In genomic region chr1:59751801-59752200, GRCh38 we compare ENCODE assay signal across 15 cellular contexts.
DNase-seq lines count a peak whose midpoint lies in the region; ATAC-seq, FAIRE-seq and TF ChIP-seq lines count a peak whose summit lies in the region.
"Had no signal": no experiment of that assay in that cellular context is flagged by ENCODE, and none has a peak within 500 bp of the region (broad histone marks: within the 10 kb centered on the region; RNA-seq: fewer than 3 reads in every experiment).

No MANE protein-coding gene starts in this region.

- POLR2A ChIA-PET in IMR-90 (lab: Charles Lee; ENCODE audit: unreplicated experiment) = no interaction called here

- H3K4me3 ChIP-seq in IMR-90 (ENCODE audit: insufficient read depth, low read depth, low read length) (no peak overlapping the region), astrocyte (ENCODE audit: insufficient read depth, low read depth, low read length) (no peak overlapping the region), fibroblast of mammary gland (ENCODE audit: control insufficient read depth, low read depth, low read length) (no peak overlapping the region)

- CTCF ChIA-PET in IMR-90 (lab: Yijun Ruan, JAX) = interaction anchor here (0.5 to 0.7 kb wide), 2 partner anchors 480 to 1250 kb away, joined by 3 read pairs; no protein-coding TSS in a partner anchor

- no peak overlapping the region for H2BK5ac ChIP-seq in IMR-90 (ENCODE audit: low read depth, low read length, poor library complexity, severe bottlenecking)

- H2BK120ac ChIP-seq in IMR-90 (ENCODE audit: low read depth, low read length) = peak overlapping the region; percentile 73; the same call in 1 of the 2 replicates

- no peaks in the 10 kb centered on the region for H3K36me3 Mint-ChIP-seq in astrocyte (ENCODE audit: low read depth, unreplicated experiment)
- H3K36me3 Mint-ChIP-seq: CD14-positive monocyte had no signal

- no peak for TF ChIP-seq CTCF in IMR-90 (conservative IDR thresholded peaks at IDR 0.05; ENCODE audit: low read depth, low read length)
- TF ChIP-seq CTCF in astrocyte (IDR thresholded peaks at IDR 0.05; ENCODE audit: insufficient read depth, low read depth, low read length) = no peak
- no peak for TF ChIP-seq CTCF in fibroblast of mammary gland (conservative IDR thresholded peaks at IDR 0.05; ENCODE audit: control insufficient read depth, insufficient read depth, low read depth, low read length)

- H3K36me3 ChIP-seq in IMR-90 (ENCODE audit: control insufficient read depth, insufficient read depth, low read length) = no peaks in the 10 kb centered on the region
- H3K36me3 ChIP-seq in astrocyte (ENCODE audit: insufficient read depth, low read length) = no peaks in the 10 kb centered on the region

- no peak for FAIRE-seq in astrocyte (lab: Jason Lieb, UNC)
- FAIRE-seq: HepG2 had no signal

- H3K14ac ChIP-seq in IMR-90 (replicated peaks; ENCODE audit: low read depth, low read length) = peak overlapping the region; percentile 57; the same call in 1 of the 2 replicates

- H2BK15ac ChIP-seq in IMR-90 (ENCODE audit: low read depth, low read length) = peak overlapping the region; percentile 87; the same call in 1 of the 3 replicates

- H2AFZ ChIP-seq in IMR-90 (replicated peaks; ENCODE audit: low read length, poor library complexity) = no peak overlapping the region
- no peak overlapping the region for H2AFZ ChIP-seq in astrocyte (ENCODE audit: low read depth, low read length)

- TF ChIP-seq RAD21 in IMR-90 (IDR thresholded peaks at IDR 0.05; ENCODE audit: low read length) = no peak

- no peaks in the 10 kb centered on the region for H3K27me3 Mint-ChIP-seq in astrocyte (ENCODE audit: low read depth, unreplicated experiment)

- H3K4me3 Mint-ChIP-seq in astrocyte (ENCODE audit: unreplicated experiment) = no peak overlapping the region
- H3K4me3 Mint-ChIP-seq: CD14-positive monocyte had no signal

- H3K4me1 ChIP-seq in IMR-90 (ENCODE audit: control insufficient read depth, insufficient read depth, low read length) (peaks cover 4% of the 10 kb centered on the region), astrocyte (ENCODE audit: insufficient read depth, low read length) (peaks cover 12% of the 10 kb centered on the region)

- peak overlapping the region; percentile 22; the same call in 1 of the 2 replicates for H3K4ac ChIP-seq in IMR-90 (ENCODE audit: low read depth, low read length)

- WGBS in IMR-90 (ENCODE audit: extremely low coverage in 2 of 2, insufficient read length in 1 of 2), 2 experiments = no CpG with 5 or more reads among the region's 2 CpGs

- H4K91ac ChIP-seq in IMR-90 (ENCODE audit: insufficient read depth, low read depth, low read length) = no peak overlapping the region

- no peaks in the 10 kb centered on the region for H3K79me2 ChIP-seq in astrocyte (ENCODE audit: insufficient read depth, low read length)

- no peak overlapping the region for H4K8ac ChIP-seq in IMR-90 (ENCODE audit: low read depth in 2 of 2, low read length in 2 of 2)

- in situ Hi-C loops in IMR-90 (cut with MboI; ENCODE audit: low sequenced_read_pairs) = loop anchor here (25.0 kb wide), 1 partner anchor 1240 kb away; no protein-coding TSS in a partner anchor

- 0 out of 2 replicates have a peak overlapping the region, but pooled peaks have one; percentile 57 for H2BK20ac ChIP-seq in IMR-90 (ENCODE audit: low read depth, low read length)

- no peak overlapping the region for H3K27ac Mint-ChIP-seq in astrocyte (ENCODE audit: unreplicated experiment)
- H3K27ac Mint-ChIP-seq: CD14-positive monocyte had no signal

- no TSS peak for BruUV-seq in IMR-90 (replicated peaks; lab: Mats Ljungman, UMichigan)

- H4K5ac ChIP-seq in IMR-90 (ENCODE audit: low read depth, low read length) = no peak overlapping the region

- H3K9me3 ChIP-seq in IMR-90 (ENCODE audit: control insufficient read depth, insufficient read depth, low read length) (no peaks in the 10 kb centered on the region), astrocyte (ENCODE audit: insufficient read depth, low read depth, low read length) (no peaks in the 10 kb centered on the region)

- H2AK5ac ChIP-seq in IMR-90 (ENCODE audit: low read depth, low read length) = 0 out of 2 replicates have a peak overlapping the region, but pooled peaks have one; percentile 36

- DNase-seq in IMR-90 (peak; percentile 19), astrocyte (ENCODE audit: low read depth) (peak; percentile 31), fibroblast of mammary gland (ENCODE audit: low read depth) (peak; percentile 63), substantia nigra (lab: John Stamatoyannopoulos, UW) (no peak), NCI-H146 (lab: John Stamatoyannopoulos, UW) (no peak), SW480 (ENCODE audit: low spot score) (no peak)
- DNase-seq: DMS 273 treated with DMSO at 0.1 percent for 48 hours; GOT3; NCI-H1930; NCI-H526 treated with DMSO at 0.1 percent for 48 hours; NK-92 treated with Interleukin-12 subunit alpha and Interleukin-12 subunit beta, amount 100 ng/mL, for 24 hours; SIG-M5 had no signal

- peaks cover 11% of the 10 kb centered on the region for H3K4me1 Mint-ChIP-seq in astrocyte (ENCODE audit: low read depth, unreplicated experiment)

- intact Hi-C loops in IMR-90 (cut with micrococcal nuclease) = loop anchor here (2.0 to 10.0 kb wide), 5 partner anchors 177 to 1207 kb away; partner anchors contain the start of gene OMA1

- no peaks in the 10 kb centered on the region for H3K9me1 ChIP-seq in IMR-90 (ENCODE audit: insufficient read depth, low read length)

- no peaks in the 10 kb centered on the region for H3K79me1 ChIP-seq in IMR-90 (ENCODE audit: low read depth in 1 of 2, low read length in 2 of 2)

- ATAC-seq in IMR-90 (ENCODE audit: low read depth) = no peak
- ATAC-seq in HG02588 (IDR thresholded peaks at IDR 0.05; ENCODE audit: unreplicated experiment) = no peak
- ATAC-seq: HepG2 had no signal

- H3K27me3 ChIP-seq in IMR-90 (ENCODE audit: control insufficient read depth, insufficient read depth, low read length) (no peaks in the 10 kb centered on the region; the same call in 1 of the 2 replicates), astrocyte (ENCODE audit: insufficient read depth, low read length) (no peaks in the 10 kb centered on the region)

- H3K4me2 ChIP-seq in IMR-90 (ENCODE audit: low read depth, low read length) (no peak overlapping the region), astrocyte (ENCODE audit: low read length) (no peak overlapping the region)

- dilution Hi-C loops in IMR-90 (cut with HindIII; ENCODE audit: low sequenced_read_pairs, unreplicated experiment) = loop anchor here (25.0 kb wide), 1 partner anchor 1014 kb away; no protein-coding TSS in a partner anchor

- no peaks in the 10 kb centered on the region for H3K9me3 Mint-ChIP-seq in astrocyte (ENCODE audit: unreplicated experiment)
- H3K9me3 Mint-ChIP-seq: CD14-positive monocyte had no signal

- no peak overlapping the region for H3K56ac ChIP-seq in IMR-90 (ENCODE audit: extremely low read depth, insufficient read depth, low read length)

- TF ChIP-seq POLR2A in IMR-90 (IDR thresholded peaks at IDR 0.05; ENCODE audit: low read depth, low read length) = no peak

- H2AK9ac ChIP-seq in IMR-90 (replicated peaks; ENCODE audit: low read depth, low read length, poor library complexity) = no peak overlapping the region

- H3K23ac ChIP-seq in IMR-90 (ENCODE audit: low read depth, low read length) = no peak overlapping the region

- no peak overlapping the region for H3K18ac ChIP-seq in IMR-90 (ENCODE audit: low read depth, low read length)

- H3K9ac ChIP-seq in IMR-90 (ENCODE audit: low read depth, low read length) (no peak overlapping the region), astrocyte (ENCODE audit: low read length) (no peak overlapping the region)

- H4K20me1 ChIP-seq in IMR-90 (ENCODE audit: insufficient read depth, low read length) = no peaks in the 10 kb centered on the region
- no peaks in the 10 kb centered on the region for H4K20me1 ChIP-seq in astrocyte (ENCODE audit: insufficient read depth, low read length)

- H3K27ac ChIP-seq in IMR-90 (ENCODE audit: insufficient read depth, low read length) = no peak overlapping the region
- no peak overlapping the region for H3K27ac ChIP-seq in astrocyte (ENCODE audit: low read depth, low read length)
- H3K27ac ChIP-seq in substantia nigra (ENCODE audit: low read depth, low read length, poor library complexity, severe bottlenecking) = peak overlapping the region; percentile 75

TF ChIP-seq in IMR-90, 13 proteins besides CTCF, POLR2A, EP300 and RAD21:
- TF ChIP-seq NFE2L2 (IDR thresholded peaks at IDR 0.05; ENCODE audit: low read depth, low read length) = no peak
- TF ChIP-seq MAZ (IDR thresholded peaks at IDR 0.05; ENCODE audit: borderline replicate concordance, low read depth, low read length) = no peak

Comparison
In these comparisons a context has a peak if more than half of its experiments do, and no peak if none do; other contexts are left out.
1. DNase-seq: peak in IMR-90 (single experiment), astrocyte (single experiment) and fibroblast of mammary gland (single experiment); none in substantia nigra (0 of 49), NCI-H146 (single experiment) and SW480 (single experiment).